Comparison of ENCODE assay signal across 9 cellular contexts in genomic region chr3:134299185-134299887, GRCh38. TPM values are rescaled to one million over a fixed set of nuclear protein-coding genes. Genes with fewer than 3 reads are reported as not detected.
A peak's percentile ranks its signal among the peaks of the same experiment; 100 is the strongest.
DNase-seq lines count a peak whose midpoint lies in the region; ATAC-seq and TF ChIP-seq lines count a peak whose summit lies in the region.
"Had no signal": no experiment of that assay in that cellular context is flagged by ENCODE, and none has a peak within 500 bp of the region (broad histone marks: within the 10 kb centered on the region; RNA-seq: fewer than 3 reads in every experiment).

No MANE protein-coding gene starts in this region.

- H3K4me3 ChIP-seq in tibial nerve (no peak overlapping the region), Peyer's patch (no peak overlapping the region)
- H3K4me3 ChIP-seq: lower lobe of right lung had no signal

- peaks cover 0 to 5% (median 0%) of the 10 kb centered on the region in 4 donors for H3K4me1 ChIP-seq in tibial nerve
- H3K4me1 ChIP-seq in Peyer's patch = no peaks in the 10 kb centered on the region
- H3K4me1 ChIP-seq: lower lobe of right lung had no signal

- H3K27me3 ChIP-seq in tibial nerve (no peaks in the 10 kb centered on the region), Peyer's patch (no peaks in the 10 kb centered on the region)

- TF ChIP-seq POLR2A in tibial nerve (IDR thresholded peaks at IDR 0.05) (no peak), Peyer's patch (IDR thresholded peaks at IDR 0.05) (no peak)

- peak; percentile 29 for DNase-seq in NOMO-1 treated with DMSO at 0.1 percent for 48 hours (lab: John Stamatoyannopoulos, UW; ENCODE audit: unreplicated experiment)
- no peak for DNase-seq in NOMO-1 treated with dmso at 0.1 percent for 144 hours (lab: John Stamatoyannopoulos, UW; ENCODE audit: unreplicated experiment)
- no peak for DNase-seq in left ventricle myocardium superior
- peak in 1 of 2 donors; percentile 13 for DNase-seq in tibial nerve (ENCODE audit: low spot score in 2 of 2)
- DNase-seq in Peyer's patch = no peak
- DNase-seq: lower lobe of right lung had no signal

- ATAC-seq in SK-N-SH treated with all-trans-retinoic acid at 6 μM for 48 hours = peak; percentile 92
- ATAC-seq in left ventricle myocardium superior = peak; percentile 79
- no peak for ATAC-seq in HG02852 (IDR thresholded peaks at IDR 0.05; ENCODE audit: unreplicated experiment)
- ATAC-seq in HG03159 (IDR thresholded peaks at IDR 0.05; ENCODE audit: unreplicated experiment) = no peak

- no peak for TF ChIP-seq EP300 in tibial nerve (IDR thresholded peaks at IDR 0.05)

- H3K27ac ChIP-seq in tibial nerve (no peak overlapping the region), Peyer's patch (no peak overlapping the region)
- H3K27ac ChIP-seq: lower lobe of right lung had no signal

- intact Hi-C loops in left ventricle myocardium superior (cut with micrococcal nuclease) = loop anchor here (5.0 kb wide), 1 partner anchor 87 kb away; no protein-coding TSS in a partner anchor

- H3K9me3 ChIP-seq in tibial nerve (no peaks in the 10 kb centered on the region), Peyer's patch (no peaks in the 10 kb centered on the region)
- H3K9me3 ChIP-seq: lower lobe of right lung had no signal

- TF ChIP-seq CTCF in tibial nerve (IDR thresholded peaks at IDR 0.05) (peak in 3 of 5 experiments; percentile 22 to 62 (median 26)), Peyer's patch (IDR thresholded peaks at IDR 0.05) (peak in 3 of 6 experiments; percentile 51)

- WGBS in tibial nerve, 2 donors = 63 to 69% methylated on average over 4 of the region's 4 CpGs

- H3K36me3 ChIP-seq in tibial nerve = no peaks in the 10 kb centered on the region
- no peaks in the 10 kb centered on the region for H3K36me3 ChIP-seq in Peyer's patch
- H3K36me3 ChIP-seq: lower lobe of right lung had no signal

TF ChIP-seq in SK-N-SH treated with all-trans-retinoic acid at 6 μM for 48 hours, 23 proteins besides CTCF, POLR2A, EP300 and RAD21:
- TF ChIP-seq ZFP30 (CRISPR knock-in tag; IDR thresholded peaks at IDR 0.05) = no peak
- no peak for TF ChIP-seq CSDC2 (CRISPR knock-in tag; IDR thresholded peaks at IDR 0.05)
- no peak for TF ChIP-seq OSR1 (CRISPR knock-in tag; IDR thresholded peaks at IDR 0.05)
- no peak for TF ChIP-seq SNAI2 (CRISPR knock-in tag; IDR thresholded peaks at IDR 0.05)
- no peak for TF ChIP-seq CSRNP3 (CRISPR knock-in tag; IDR thresholded peaks at IDR 0.05)
- TF ChIP-seq CREB5 (CRISPR knock-in tag; IDR thresholded peaks at IDR 0.05; ENCODE audit: low read depth) = no peak
- no peak for TF ChIP-seq ZNF565 (CRISPR knock-in tag; conservative IDR thresholded peaks at IDR 0.05; ENCODE audit: low read depth)
- TF ChIP-seq ZNF8 (CRISPR knock-in tag; IDR thresholded peaks at IDR 0.05) = no peak
- no peak for TF ChIP-seq ZNF70 (CRISPR knock-in tag; IDR thresholded peaks at IDR 0.05)
- TF ChIP-seq RARB (CRISPR knock-in tag; IDR thresholded peaks at IDR 0.05) = no peak
- TF ChIP-seq TSHZ2 (CRISPR knock-in tag; IDR thresholded peaks at IDR 0.05) = no peak
- TF ChIP-seq GLIS3 (CRISPR knock-in tag; IDR thresholded peaks at IDR 0.05) = no peak
- no peak for TF ChIP-seq BACH2 (CRISPR knock-in tag; IDR thresholded peaks at IDR 0.05; ENCODE audit: borderline replicate concordance)
- TF ChIP-seq TCF4 (CRISPR knock-in tag; IDR thresholded peaks at IDR 0.05; ENCODE audit: borderline replicate concordance) = no peak
- no peak for TF ChIP-seq ZFP3 (CRISPR knock-in tag; IDR thresholded peaks at IDR 0.05)
- no peak for TF ChIP-seq PATZ1 (CRISPR knock-in tag; IDR thresholded peaks at IDR 0.05; ENCODE audit: borderline replicate concordance)
TF ChIP-seq in SK-N-SH treated with all-trans-retinoic acid at 6 μM for 48 hours: peak in this region for 0.

RNA-seq across cellular contexts. Expression of gene RYK, which starts 48.7 kb away (rescaled TPM):
- total RNA-seq in left ventricle myocardium superior (37.5 TPM), tibial nerve (10 to 100 TPM; 33.9 to 69.9 (median 57.8) TPM), Peyer's patch (10 to 100 TPM; 24.3 to 71.4 (median 38.2) TPM)

Comparison
In these comparisons a context has a peak if more than half of its experiments do, and no peak if none do; other contexts are left out.
1. ATAC-seq: peak in SK-N-SH treated with all-trans-retinoic acid at 6 μM for 48 hours (single experiment) and left ventricle myocardium superior (single experiment); none in HG02852 (single experiment) and HG03159 (single experiment).